19 cellular contexts compared by ENCODE assay signal in the genomic region with DNA sequence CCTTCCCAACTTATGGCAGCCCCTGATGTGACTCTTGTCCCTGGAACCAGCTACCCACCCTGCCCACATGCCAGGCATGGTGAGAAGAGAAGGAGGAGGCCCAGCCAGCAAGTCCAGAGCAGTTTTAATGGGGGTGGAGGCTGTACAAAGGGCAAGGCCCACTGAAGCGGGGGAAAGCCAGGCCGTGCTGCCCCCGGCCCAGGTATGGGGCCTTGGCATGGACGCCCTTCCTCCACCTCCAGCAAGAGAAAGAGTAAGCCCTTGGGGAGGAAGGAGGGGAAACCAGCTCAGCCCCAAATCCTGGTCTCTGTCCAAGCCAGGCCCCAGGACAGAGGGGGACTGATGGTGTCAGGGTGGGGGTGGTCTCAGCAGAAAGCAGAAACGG. TPM values are rescaled to one million over a fixed set of nuclear protein-coding genes. Genes with fewer than 3 reads are reported as not detected.
DNase-seq lines count a peak whose midpoint lies in the region; ATAC-seq, FAIRE-seq and TF ChIP-seq lines count a peak whose summit lies in the region.
"Had no signal": no experiment of that assay in that cellular context is flagged by ENCODE, and none has a peak within 500 bp of the region (broad histone marks: within the 10 kb centered on the region; RNA-seq: fewer than 3 reads in every experiment).

No MANE protein-coding gene starts in this region.

- ATAC-seq in activated CD8-positive, alpha-beta T cell treated with anti-CD3 and anti-CD28 coated beads for 36 hours = no peak
- no peak for ATAC-seq in activated CD8-positive, alpha-beta T cell treated with anti-CD3 and anti-CD28 coated beads, Interleukin-2, amount 10 ng/mL, durations not matched to agents 7 days and 5 days
- ATAC-seq in A549 = no peak
- no peak for ATAC-seq in RWPE2 (ENCODE audit: low read depth)
- ATAC-seq in psoas muscle = no peak
- ATAC-seq: CD8-positive, alpha-beta T cell; GM12878 had no signal

- H3K27me3 ChIP-seq in RWPE2 (ENCODE audit: insufficient read depth, poor library complexity, severe bottlenecking) (no peaks in the 10 kb centered on the region), trophoblast cell (ENCODE audit: insufficient read depth, low read length) (peaks cover under 1% of the 10 kb centered on the region), psoas muscle (ENCODE audit: insufficient read depth in 3 of 3, low read length in 2 of 3) (peaks cover 0 to 4% (median 0%) of the 10 kb centered on the region in 3 donors)

- H3K27me3 Mint-ChIP-seq in activated CD8-positive, alpha-beta T cell treated with anti-CD3 and anti-CD28 coated beads for 36 hours = no peaks in the 10 kb centered on the region
- no peaks in the 10 kb centered on the region for H3K27me3 Mint-ChIP-seq in activated CD8-positive, alpha-beta T cell treated with anti-CD3 and anti-CD28 coated beads, Interleukin-2, amount 10 ng/mL, durations not matched to agents 7 days and 5 days (ENCODE audit: low read depth)
- H3K27me3 Mint-ChIP-seq in T-helper 2 cell treated with Interferon-gamma antibody and Interleukin-4, amounts not matched to agents 5 μg/mL and 100 μg/mL, for 36 hours (ENCODE audit: low read depth) = no peaks in the 10 kb centered on the region

- H4K12ac ChIP-seq in trophoblast cell (ENCODE audit: low read depth, low read length) = no peak overlapping the region

- POLR2A ChIA-PET in activated CD8-positive, alpha-beta T cell treated with anti-CD3 and anti-CD28 coated beads for 36 hours (lab: Charles Lee) = interaction anchor here (0.7 to 6.4 kb wide), 7 partner anchors 6 to 152 kb away, joined by 3 to 88 read pairs (median 5); a partner anchor contains a TSS
- POLR2A ChIA-PET in activated CD8-positive, alpha-beta T cell treated with anti-CD3 and anti-CD28 coated beads, Interleukin-2, amount 10 ng/mL, durations not matched to agents 7 days and 5 days (lab: Charles Lee) = interaction anchor here (0.9 to 1.1 kb wide), 3 partner anchors 9 to 33 kb away, joined by 3 to 5 read pairs (median 4); no protein-coding TSS in a partner anchor
- POLR2A ChIA-PET in A549 (lab: Yijun Ruan, JAX) = no interaction called here

- H3K36me3 ChIP-seq in RWPE2 (ENCODE audit: low read depth) (peaks cover 21% of the 10 kb centered on the region), trophoblast cell (ENCODE audit: control insufficient read depth in 1 of 2, insufficient read depth in 2 of 2, low read length in 2 of 2) (peaks cover 22 to 27% of the 10 kb centered on the region in 2 experiments), psoas muscle (ENCODE audit: insufficient read depth in 1 of 2, low read depth in 1 of 2) (peaks cover 0 to 47% of the 10 kb centered on the region in 2 donors)

- peak overlapping the region; percentile 93 for H2BK12ac ChIP-seq in trophoblast cell (ENCODE audit: low read length)

- DNase-seq in activated CD8-positive, alpha-beta T cell treated with anti-CD3 and anti-CD28 coated beads for 36 hours = no peak
- no peak for DNase-seq in activated CD8-positive, alpha-beta T cell treated with anti-CD3 and anti-CD28 coated beads, Interleukin-2, amount 10 ng/mL, durations not matched to agents 7 days and 5 days
- no peak for DNase-seq in A549 (ENCODE audit: low read depth in 1 of 2, low spot score in 1 of 2)
- no peak for DNase-seq in RWPE2 (ENCODE audit: low spot score)
- no peak for DNase-seq in trophoblast cell
- DNase-seq in T-helper 2 cell treated with Interferon-gamma antibody and Interleukin-4, amounts not matched to agents 5 μg/mL and 100 μg/mL, for 36 hours (ENCODE audit: low spot score) = no peak
- DNase-seq in psoas muscle = no peak
- no peak for DNase-seq in NCI-H345 (lab: John Stamatoyannopoulos, UW)
- DNase-seq: DND-41, NCI-H1092, NCI-H2227 treated with DMSO at 0.1 percent for 48 hours, NCI-H526 treated with DMSO at 0.1 percent for 48 hours had no signal

- peak overlapping the region; percentile 89 for H4K91ac ChIP-seq in trophoblast cell (ENCODE audit: low read depth, low read length)

- H2AK5ac ChIP-seq in trophoblast cell (ENCODE audit: low read length) = peak overlapping the region; percentile 92

- peak overlapping the region; percentile 37 for H4K8ac ChIP-seq in trophoblast cell (ENCODE audit: low read depth, low read length)

- H3K9me3 Mint-ChIP-seq in activated CD8-positive, alpha-beta T cell treated with anti-CD3 and anti-CD28 coated beads for 36 hours = no peaks in the 10 kb centered on the region
- H3K9me3 Mint-ChIP-seq in activated CD8-positive, alpha-beta T cell treated with anti-CD3 and anti-CD28 coated beads, Interleukin-2, amount 10 ng/mL, durations not matched to agents 7 days and 5 days (ENCODE audit: insufficient read depth) = no peaks in the 10 kb centered on the region
- H3K9me3 Mint-ChIP-seq in T-helper 2 cell treated with Interferon-gamma antibody and Interleukin-4, amounts not matched to agents 5 μg/mL and 100 μg/mL, for 36 hours = no peaks in the 10 kb centered on the region
- H3K9me3 Mint-ChIP-seq: CD8-positive, alpha-beta T cell; H9 had no signal

- intact Hi-C loops in activated CD8-positive, alpha-beta T cell treated with anti-CD3 and anti-CD28 coated beads for 36 hours (cut with micrococcal nuclease) = no loop called here
- intact Hi-C loops in psoas muscle (cut with DNase I) = loop anchor here in 1 of 2 donors (5.0 kb wide), 1 partner anchor 235 kb away; no protein-coding TSS in a partner anchor

- CTCF ChIA-PET in activated CD8-positive, alpha-beta T cell treated with anti-CD3 and anti-CD28 coated beads for 36 hours (lab: Charles Lee) = interaction anchor here (1.8 to 15.2 kb wide), 4 partner anchors 9 to 172 kb away, joined by 6 to 143 read pairs (median 18); a partner anchor contains a TSS
- CTCF ChIA-PET in activated CD8-positive, alpha-beta T cell treated with anti-CD3 and anti-CD28 coated beads, Interleukin-2, amount 10 ng/mL, durations not matched to agents 7 days and 5 days (lab: Charles Lee) = interaction anchor here (0.8 to 10.7 kb wide), 7 partner anchors 7 to 175 kb away, joined by 3 to 156 read pairs (median 7); a partner anchor contains a TSS
- CTCF ChIA-PET in A549 (lab: Yijun Ruan, JAX) = interaction anchor here (0.8 to 16.2 kb wide), 11 partner anchors 7 to 233 kb away, joined by 3 to 450 read pairs (median 30); a partner anchor contains a TSS

- peaks cover 30% of the 10 kb centered on the region for H3K4me1 ChIP-seq in A549
- H3K4me1 ChIP-seq in RWPE2 (ENCODE audit: insufficient read depth, poor library complexity, severe bottlenecking) = peaks cover 12% of the 10 kb centered on the region
- peaks cover 22 to 23% of the 10 kb centered on the region in 2 experiments for H3K4me1 ChIP-seq in trophoblast cell (ENCODE audit: control insufficient read depth in 1 of 2, insufficient read depth in 2 of 2, low read length in 2 of 2)
- H3K4me1 ChIP-seq in psoas muscle = peaks cover 9% of the 10 kb centered on the region

- WGBS in A549 (ENCODE audit: missing lambda C conversion rate) = 80% methylated on average over 5 of the region's 5 CpGs
- no CpG with 5 or more reads among the region's 5 CpGs for WGBS in trophoblast cell (ENCODE audit: extremely low coverage, insufficient coverage, insufficient read length)
- 75 to 86% (median 85%) methylated on average over 5 of the region's 5 CpGs for WGBS in psoas muscle, 3 donors

- peaks cover 43% of the 10 kb centered on the region for H3K4me1 Mint-ChIP-seq in activated CD8-positive, alpha-beta T cell treated with anti-CD3 and anti-CD28 coated beads for 36 hours (ENCODE audit: low read depth)
- peaks cover 25% of the 10 kb centered on the region for H3K4me1 Mint-ChIP-seq in activated CD8-positive, alpha-beta T cell treated with anti-CD3 and anti-CD28 coated beads, Interleukin-2, amount 10 ng/mL, durations not matched to agents 7 days and 5 days (ENCODE audit: low read depth)
- H3K4me1 Mint-ChIP-seq in T-helper 2 cell treated with Interferon-gamma antibody and Interleukin-4, amounts not matched to agents 5 μg/mL and 100 μg/mL, for 36 hours (ENCODE audit: low read depth) = peaks cover 8% of the 10 kb centered on the region

- peaks cover 17% of the 10 kb centered on the region for H3K79me1 ChIP-seq in trophoblast cell (ENCODE audit: low read length)

- no peak overlapping the region for H3K23ac ChIP-seq in trophoblast cell (ENCODE audit: low read length)

- TF ChIP-seq EP300 in A549 (IDR thresholded peaks at IDR 0.05) = no peak

- peak overlapping the region; percentile 57 for H3K27ac Mint-ChIP-seq in activated CD8-positive, alpha-beta T cell treated with anti-CD3 and anti-CD28 coated beads for 36 hours
- no peak overlapping the region for H3K27ac Mint-ChIP-seq in activated CD8-positive, alpha-beta T cell treated with anti-CD3 and anti-CD28 coated beads, Interleukin-2, amount 10 ng/mL, durations not matched to agents 7 days and 5 days
- no peak overlapping the region for H3K27ac Mint-ChIP-seq in T-helper 2 cell treated with Interferon-gamma antibody and Interleukin-4, amounts not matched to agents 5 μg/mL and 100 μg/mL, for 36 hours
- H3K27ac Mint-ChIP-seq: CD8-positive, alpha-beta T cell; H9 had no signal

- peak overlapping the region; percentile 18 for H3K4ac ChIP-seq in trophoblast cell (ENCODE audit: low read depth, low read length)

- H3K4me3 ChIP-seq in A549 (no peak overlapping the region), RWPE2 (ENCODE audit: severe bottlenecking) (no peak overlapping the region), trophoblast cell (ENCODE audit: low read depth, low read length) (no peak overlapping the region), psoas muscle (no peak overlapping the region)
- H3K4me3 ChIP-seq: BLaER1, GM12878 had no signal

- no peak for FAIRE-seq in A549 (lab: Jason Lieb, UNC)
- FAIRE-seq: D721Med, GM12878 had no signal

- H3K9ac ChIP-seq in trophoblast cell (ENCODE audit: low read length) = no peak overlapping the region
- H3K9ac ChIP-seq: BLaER1 had no signal

- peak overlapping the region; percentile 68; the same call in 2 of the 3 replicates for H3K4me2 ChIP-seq in A549
- H3K4me2 ChIP-seq in trophoblast cell (ENCODE audit: low read length) = no peak overlapping the region
- H3K4me2 ChIP-seq: BLaER1 had no signal

- H2BK5ac ChIP-seq in trophoblast cell (ENCODE audit: low read depth, low read length, poor library complexity) = peak overlapping the region; percentile 44

- no peak for TF ChIP-seq RAD21 in A549 (conservative IDR thresholded peaks at IDR 0.05 in 1 of 2, IDR thresholded peaks at IDR 0.05 in 1 of 2)

- H3K9me3 ChIP-seq in A549 (no peaks in the 10 kb centered on the region), RWPE2 (ENCODE audit: severe bottlenecking) (no peaks in the 10 kb centered on the region), trophoblast cell (ENCODE audit: insufficient read depth, low read depth, low read length) (peaks cover 3% of the 10 kb centered on the region), psoas muscle (no peaks in the 10 kb centered on the region)
- H3K9me3 ChIP-seq: BLaER1 had no signal

- H3K27ac ChIP-seq in A549 (peak overlapping the region; percentile 30 to 78; a peak in 4 of 6 replicates), RWPE2 (ENCODE audit: poor library complexity, severe bottlenecking) (peak overlapping the region; percentile 53), trophoblast cell (ENCODE audit: low read depth, low read length) (peak overlapping the region; percentile 62), psoas muscle (no peak overlapping the region)
- H3K27ac ChIP-seq: BLaER1 had no signal

- peaks cover 49% of the 10 kb centered on the region for H3K36me3 Mint-ChIP-seq in activated CD8-positive, alpha-beta T cell treated with anti-CD3 and anti-CD28 coated beads for 36 hours (ENCODE audit: low read depth)
- H3K36me3 Mint-ChIP-seq in activated CD8-positive, alpha-beta T cell treated with anti-CD3 and anti-CD28 coated beads, Interleukin-2, amount 10 ng/mL, durations not matched to agents 7 days and 5 days (ENCODE audit: low read depth) = peaks cover 28% of the 10 kb centered on the region
- H3K36me3 Mint-ChIP-seq in T-helper 2 cell treated with Interferon-gamma antibody and Interleukin-4, amounts not matched to agents 5 μg/mL and 100 μg/mL, for 36 hours (ENCODE audit: low read depth) = peaks cover 32% of the 10 kb centered on the region

- H3K18ac ChIP-seq in trophoblast cell (ENCODE audit: low read length) = peak overlapping the region; percentile 51

- peak overlapping the region; percentile 88 for H2BK120ac ChIP-seq in trophoblast cell (ENCODE audit: insufficient read depth, low read length, poor library complexity)

- H3K79me2 ChIP-seq in trophoblast cell (ENCODE audit: control insufficient read depth, insufficient read depth, low read length, poor library complexity) = peaks cover 3% of the 10 kb centered on the region

- no peak overlapping the region for H2AFZ ChIP-seq in trophoblast cell (ENCODE audit: insufficient read depth, low read length, poor library complexity)

- TF ChIP-seq POLR2A in A549 (IDR thresholded peaks at IDR 0.05; ENCODE audit: low read length) = no peak

- no peak for TF ChIP-seq CTCF in activated CD8-positive, alpha-beta T cell treated with anti-CD3 and anti-CD28 coated beads for 36 hours (IDR thresholded peaks at IDR 0.05)
- no peak for TF ChIP-seq CTCF in A549 (IDR thresholded peaks at IDR 0.05)
- no peak for TF ChIP-seq CTCF in RWPE2 (IDR thresholded peaks at IDR 0.05; ENCODE audit: poor library complexity, severe bottlenecking)
- no peak for TF ChIP-seq CTCF in psoas muscle (IDR thresholded peaks at IDR 0.05)

- no peak overlapping the region for H3K4me3 Mint-ChIP-seq in activated CD8-positive, alpha-beta T cell treated with anti-CD3 and anti-CD28 coated beads for 36 hours
- H3K4me3 Mint-ChIP-seq in activated CD8-positive, alpha-beta T cell treated with anti-CD3 and anti-CD28 coated beads, Interleukin-2, amount 10 ng/mL, durations not matched to agents 7 days and 5 days = no peak overlapping the region
- H3K4me3 Mint-ChIP-seq in T-helper 2 cell treated with Interferon-gamma antibody and Interleukin-4, amounts not matched to agents 5 μg/mL and 100 μg/mL, for 36 hours = no peak overlapping the region
- H3K4me3 Mint-ChIP-seq: CD8-positive, alpha-beta T cell; H9 had no signal

- H3K14ac ChIP-seq in trophoblast cell (ENCODE audit: low read length) = peak overlapping the region; percentile 88

RNA-seq across cellular contexts. Expression of a gene that starts 7.0 kb away (rescaled TPM):
- total RNA-seq in activated CD8-positive, alpha-beta T cell treated with anti-CD3 and anti-CD28 coated beads for 36 hours = 100 to 1,000 TPM; 251 to 253 TPM
- 10 to 100 TPM; 52.7 to 56.6 TPM for total RNA-seq in activated CD8-positive, alpha-beta T cell treated with anti-CD3 and anti-CD28 coated beads, Interleukin-2, amount 10 ng/mL, durations not matched to agents 7 days and 5 days
- polyA plus RNA-seq in A549 (2011; rRNA removed) (20.5 and 27.6 TPM in 2 replicates), A549 (2017; fragmentation: RNase III; extraction: RNeasy Plus Mini Kit Qiagen cat#74134 plus additional on column Dnase treatment) (35.7 to 63.6 TPM (median 36.6 TPM) in 3 replicates), psoas muscle (10 to 100 TPM in 2 of 3 donors, 1 to 10 TPM in 1; 8.3 to 13.2 (median 10.9) TPM)
- polyA plus RNA-seq in A549 (2012; cell fraction: cytosol; rRNA removed) = 61.3 and 70.0 TPM in 2 replicates
- 218 and 281 TPM in 2 replicates for polyA plus RNA-seq in A549 (2012; cell fraction: nucleus; rRNA removed)
- polyA minus RNA-seq in A549 (2011; rRNA and poly(A)+ RNA removed) = 16.0 and 17.9 TPM in 2 replicates
- 30.6 and 31.3 TPM in 2 replicates for polyA plus RNA-seq in trophoblast cell (2013)
- total RNA-seq in psoas muscle = 10 to 100 TPM; 11.3 to 86.0 (median 12.7) TPM

RNA-seq across cellular contexts. Expression of a gene that starts 16.1 kb away (rescaled TPM):
- 10 to 100 TPM in 1 of 2 experiments, 1 to 10 TPM in 1; 9.3 to 10.4 TPM for total RNA-seq in activated CD8-positive, alpha-beta T cell treated with anti-CD3 and anti-CD28 coated beads for 36 hours
- total RNA-seq in activated CD8-positive, alpha-beta T cell treated with anti-CD3 and anti-CD28 coated beads, Interleukin-2, amount 10 ng/mL, durations not matched to agents 7 days and 5 days = 1 to 10 TPM in 1 of 2 experiments, under 1 TPM in 1; 0.92 to 1.6 TPM
- polyA plus RNA-seq in A549 (2011; rRNA removed) (0.14 and 0.19 TPM in 2 replicates), A549 (2017; fragmentation: RNase III; extraction: RNeasy Plus Mini Kit Qiagen cat#74134 plus additional on column Dnase treatment) (0.42 to 0.75 TPM (median 0.70 TPM) in 3 replicates), psoas muscle (1 to 10 TPM in 1 of 3 donors, under 1 TPM in 1, not detected in 1; 0.25 to 1.0 TPM)
- polyA plus RNA-seq in A549 (2012; cell fraction: cytosol; rRNA removed) = 0.28 and 0.54 TPM in 2 replicates
- 0.45 and 0.83 TPM in 2 replicates for polyA plus RNA-seq in A549 (2012; cell fraction: nucleus; rRNA removed)
- polyA minus RNA-seq in A549 (2011; rRNA and poly(A)+ RNA removed) = 0.15 and 0.66 TPM in 2 replicates
- polyA plus RNA-seq in trophoblast cell (2013) = 0.78 and 0.92 TPM in 2 replicates
- 1 to 10 TPM in 1 of 4 donors, under 1 TPM in 3; 0.15 to 1.7 (median 0.51) TPM for total RNA-seq in psoas muscle
- total RNA-seq: A172 had no signal

RNA-seq across cellular contexts. Expression of a gene that starts 18.1 kb away (rescaled TPM):
- 10 to 100 TPM; 14.1 to 15.7 TPM for total RNA-seq in activated CD8-positive, alpha-beta T cell treated with anti-CD3 and anti-CD28 coated beads for 36 hours
- 10 to 100 TPM; 12.7 to 13.8 TPM for total RNA-seq in activated CD8-positive, alpha-beta T cell treated with anti-CD3 and anti-CD28 coated beads, Interleukin-2, amount 10 ng/mL, durations not matched to agents 7 days and 5 days
- 3.7 and 4.8 TPM in 2 replicates for polyA plus RNA-seq in A549 (2011; rRNA removed)
- 15.0 and 18.4 TPM in 2 replicates for polyA plus RNA-seq in A549 (2012; cell fraction: cytosol; rRNA removed)
- polyA plus RNA-seq in A549 (2012; cell fraction: nucleus; rRNA removed) = 29.5 and 44.2 TPM in 2 replicates
- polyA plus RNA-seq in A549 (2017; fragmentation: RNase III; extraction: RNeasy Plus Mini Kit Qiagen cat#74134 plus additional on column Dnase treatment) = 8.7 to 10.4 TPM (median 9.4 TPM) in 3 replicates
- polyA minus RNA-seq in A549 (2011; rRNA and poly(A)+ RNA removed) = 2.8 and 3.2 TPM in 2 replicates
- polyA plus RNA-seq in trophoblast cell (2013) = 6.1 and 6.6 TPM in 2 replicates
- 10 to 100 TPM in 2 of 4 donors, 1 to 10 TPM in 2; 7.9 to 13.3 (median 9.5) TPM for total RNA-seq in psoas muscle
- polyA plus RNA-seq in psoas muscle = 10 to 100 TPM; 10.8 to 14.8 (median 13.0) TPM

RNA-seq across cellular contexts. Expression of a gene that starts 29.9 kb away (rescaled TPM):
- 10 to 100 TPM; 71.8 to 76.4 TPM for total RNA-seq in activated CD8-positive, alpha-beta T cell treated with anti-CD3 and anti-CD28 coated beads for 36 hours
- 10 to 100 TPM; 71.7 to 77.6 TPM for total RNA-seq in activated CD8-positive, alpha-beta T cell treated with anti-CD3 and anti-CD28 coated beads, Interleukin-2, amount 10 ng/mL, durations not matched to agents 7 days and 5 days
- polyA plus RNA-seq in A549 (2011; rRNA removed) (42.5 and 43.7 TPM in 2 replicates), A549 (2017; fragmentation: RNase III; extraction: RNeasy Plus Mini Kit Qiagen cat#74134 plus additional on column Dnase treatment) (52.1 to 69.3 TPM (median 67.4 TPM) in 3 replicates), psoas muscle (100 to 1,000 TPM in 1 of 3 donors, 10 to 100 TPM in 2; 56.3 to 103 (median 77.2) TPM)
- 58.5 and 59.9 TPM in 2 replicates for polyA plus RNA-seq in A549 (2012; cell fraction: cytosol; rRNA removed)
- polyA plus RNA-seq in A549 (2012; cell fraction: nucleus; rRNA removed) = 74.7 and 75.8 TPM in 2 replicates
- polyA minus RNA-seq in A549 (2011; rRNA and poly(A)+ RNA removed) = 28.0 and 34.8 TPM in 2 replicates
- 45.8 and 49.8 TPM in 2 replicates for polyA plus RNA-seq in trophoblast cell (2013)
- total RNA-seq in psoas muscle = 10 to 100 TPM; 53.3 to 81.9 (median 73.3) TPM

RNA-seq across cellular contexts. Expression of a gene that starts 48.8 kb away (rescaled TPM):
- under 1 TPM; 0.20 to 0.36 TPM for total RNA-seq in activated CD8-positive, alpha-beta T cell treated with anti-CD3 and anti-CD28 coated beads for 36 hours
- total RNA-seq in activated CD8-positive, alpha-beta T cell treated with anti-CD3 and anti-CD28 coated beads, Interleukin-2, amount 10 ng/mL, durations not matched to agents 7 days and 5 days = under 1 TPM in 1 of 2 experiments, not detected in 1; 0.32 TPM
- polyA plus RNA-seq in A549 (2011; rRNA removed) (0.09 and 0.12 TPM in 2 replicates), A549 (2017; fragmentation: RNase III; extraction: RNeasy Plus Mini Kit Qiagen cat#74134 plus additional on column Dnase treatment) (0.07 to 0.13 TPM (median 0.07 TPM) in 3 replicates), psoas muscle (under 1 TPM in 1 of 3 donors, not detected in 2; 0.01 TPM)
- polyA plus RNA-seq in A549 (2012; cell fraction: cytosol; rRNA removed) = 0.20 and 0.31 TPM in 2 replicates
- polyA plus RNA-seq in A549 (2012; cell fraction: nucleus; rRNA removed) = 0.13 and 0.16 TPM in 2 replicates
- polyA minus RNA-seq in A549 (2011; rRNA and poly(A)+ RNA removed) = 0.24 and 0.33 TPM in 2 replicates
- polyA plus RNA-seq in trophoblast cell (2013) = 17.4 and 19.7 TPM in 2 replicates
- total RNA-seq in psoas muscle = not detected
- total RNA-seq: A172, H9, RPMI7951 had no signal
